Comparison of ENCODE assay signal across 2 cellular contexts in the genomic region with DNA sequence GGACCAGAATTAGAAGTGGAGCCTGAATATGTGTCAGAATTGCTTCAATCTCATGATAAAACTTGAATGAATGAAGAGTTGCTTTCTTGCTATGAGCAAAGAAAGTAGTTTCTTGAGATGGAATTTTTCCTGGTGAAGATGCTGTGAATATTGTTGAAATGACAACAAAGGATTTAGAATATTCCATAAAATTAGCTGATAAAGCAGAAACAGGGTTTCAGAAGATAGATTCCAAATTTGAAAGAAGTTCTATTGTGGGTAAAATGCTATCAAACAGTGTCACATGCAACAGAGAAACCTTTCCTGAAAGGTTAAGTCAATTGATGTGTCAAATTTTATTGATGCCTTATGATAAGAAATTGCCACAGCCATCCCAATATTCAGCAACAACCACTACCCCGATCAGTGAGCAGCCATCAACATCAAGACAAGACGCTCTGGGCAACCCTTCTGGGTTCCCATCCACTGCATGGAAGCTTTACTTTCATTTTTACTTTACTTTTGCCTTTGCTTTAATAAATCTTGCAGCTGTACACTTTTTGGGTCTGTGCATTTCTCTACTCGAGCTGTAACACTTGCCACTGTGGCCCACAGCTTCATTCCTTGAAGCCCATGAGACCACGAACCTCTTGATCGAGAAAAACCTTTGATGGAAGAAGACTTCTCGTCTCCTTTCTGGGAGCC.
TF ChIP-seq lines count a peak whose summit lies in the region.

No MANE protein-coding gene starts in this region.

TF ChIP-seq in A549, 52 proteins besides CTCF, POLR2A, EP300 and RAD21:
- TF ChIP-seq ZSCAN20 (CRISPR knock-in tag; IDR thresholded peaks at IDR 0.05) (no peak), MYC (IDR thresholded peaks at IDR 0.05; ENCODE audit: borderline replicate concordance, low read length) (no peak), HOXA7 (CRISPR knock-in tag; IDR thresholded peaks at IDR 0.05) (no peak), MAFK (IDR thresholded peaks at IDR 0.05; ENCODE audit: partially characterized antibody) (peak; percentile 78), EHF (CRISPR knock-in tag; IDR thresholded peaks at IDR 0.05) (no peak), RCOR1 (IDR thresholded peaks at IDR 0.05; ENCODE audit: low read depth, low read length) (no peak)

TF ChIP-seq in IMR-90, 13 proteins besides CTCF, POLR2A, EP300 and RAD21:
- TF ChIP-seq MAFK (IDR thresholded peaks at IDR 0.05; ENCODE audit: low read depth, low read length) (peak; percentile 53; the same call in 1 of the 2 replicates), CEBPB (IDR thresholded peaks at IDR 0.05; ENCODE audit: low read depth, low read length) (no peak), RCOR1 (IDR thresholded peaks at IDR 0.05; ENCODE audit: insufficient replicate concordance, low read length) (no peak), RFX5 (IDR thresholded peaks at IDR 0.05; ENCODE audit: low read depth, low read length) (no peak)
TF ChIP-seq in IMR-90: peak in this region for 1.
